In genomic region chr15:73142802-73143762, GRCh38 we compare ENCODE assay signal across 10 cellular contexts.
A peak's percentile ranks its signal among the peaks of the same experiment; 100 is the strongest.
DNase-seq lines count a peak whose midpoint lies in the region; ATAC-seq and TF ChIP-seq lines count a peak whose summit lies in the region.
"Had no signal": no experiment of that assay in that cellular context is flagged by ENCODE, and none has a peak within 500 bp of the region (broad histone marks: within the 10 kb centered on the region; RNA-seq: fewer than 3 reads in every experiment).

No MANE protein-coding gene starts in this region.

- H3K27me3 ChIP-seq in heart right ventricle (no peaks in the 10 kb centered on the region), trophoblast cell (ENCODE audit: insufficient read depth, low read length) (no peaks in the 10 kb centered on the region), neural progenitor cell (no peaks in the 10 kb centered on the region)

- H3K4ac ChIP-seq in trophoblast cell (ENCODE audit: low read depth, low read length) = no peak overlapping the region

- H2AFZ ChIP-seq in trophoblast cell (ENCODE audit: insufficient read depth, low read length, poor library complexity) (no peak overlapping the region), neural progenitor cell (replicated peaks) (no peak overlapping the region)

- no peak overlapping the region for H4K91ac ChIP-seq in trophoblast cell (ENCODE audit: low read depth, low read length)

- H2BK120ac ChIP-seq in trophoblast cell (ENCODE audit: insufficient read depth, low read length, poor library complexity) = no peak overlapping the region

- H3F3A ChIP-seq in neural progenitor cell (ENCODE audit: low read depth) = no peaks in the 10 kb centered on the region

- no peak overlapping the region for H3K14ac ChIP-seq in trophoblast cell (ENCODE audit: low read length)

- H3K4me2 ChIP-seq in trophoblast cell (ENCODE audit: low read length) = no peak overlapping the region
- no peak overlapping the region for H3K4me2 ChIP-seq in neural progenitor cell

- no peaks in the 10 kb centered on the region for H3K79me2 ChIP-seq in trophoblast cell (ENCODE audit: control insufficient read depth, insufficient read depth, low read length, poor library complexity)
- no peaks in the 10 kb centered on the region for H3K79me2 ChIP-seq in neural progenitor cell (ENCODE audit: low read depth)

- ATAC-seq in GM18511 (IDR thresholded peaks at IDR 0.05; ENCODE audit: unreplicated experiment) (peak; percentile 76), GM21447 (IDR thresholded peaks at IDR 0.05; ENCODE audit: unreplicated experiment) (peak; percentile 75), heart right ventricle (no peak)

- H3K27me3 Mint-ChIP-seq in neural progenitor cell (ENCODE audit: insufficient read depth, low read depth) = no peaks in the 10 kb centered on the region

- H3K4me3 ChIP-seq in heart right ventricle = no peak overlapping the region
- H3K4me3 ChIP-seq in trophoblast cell (ENCODE audit: low read depth, low read length) = no peak overlapping the region
- no peak overlapping the region for H3K4me3 ChIP-seq in neural progenitor cell

- no peak overlapping the region for H3K18ac ChIP-seq in trophoblast cell (ENCODE audit: low read length)

- H3K27ac Mint-ChIP-seq in neural progenitor cell = no peak overlapping the region

- H3K9me3 Mint-ChIP-seq in neural progenitor cell = no peaks in the 10 kb centered on the region

- intact Hi-C loops in heart right ventricle (cut with DNase I) = no loop called here

- H2BK5ac ChIP-seq in trophoblast cell (ENCODE audit: low read depth, low read length, poor library complexity) = no peak overlapping the region

- H3K36me3 Mint-ChIP-seq in neural progenitor cell = peaks cover 25% of the 10 kb centered on the region

- H3K4me1 ChIP-seq in heart right ventricle (no peaks in the 10 kb centered on the region), trophoblast cell (ENCODE audit: control insufficient read depth in 1 of 2, insufficient read depth in 2 of 2, low read length in 2 of 2) (no peaks in the 10 kb centered on the region), neural progenitor cell (no peaks in the 10 kb centered on the region)

- H2BK12ac ChIP-seq in trophoblast cell (ENCODE audit: low read length) = no peak overlapping the region

- no peak overlapping the region for H4K12ac ChIP-seq in trophoblast cell (ENCODE audit: low read depth, low read length)

- no peak overlapping the region for H2AK5ac ChIP-seq in trophoblast cell (ENCODE audit: low read length)

- TF ChIP-seq CTCF in heart right ventricle (IDR thresholded peaks at IDR 0.05) (no peak), neural progenitor cell (IDR thresholded peaks at IDR 0.05) (no peak)

- H3K9me3 ChIP-seq in heart right ventricle (no peaks in the 10 kb centered on the region), trophoblast cell (ENCODE audit: insufficient read depth, low read depth, low read length) (no peaks in the 10 kb centered on the region), neural progenitor cell (ENCODE audit: low read depth) (no peaks in the 10 kb centered on the region)

- H3K36me3 ChIP-seq in heart right ventricle = no peaks in the 10 kb centered on the region
- H3K36me3 ChIP-seq in trophoblast cell (ENCODE audit: control insufficient read depth in 1 of 2, insufficient read depth in 2 of 2, low read length in 2 of 2) = no peaks in the 10 kb centered on the region
- no peaks in the 10 kb centered on the region for H3K36me3 ChIP-seq in neural progenitor cell

- 96 to 97% methylated on average over 12 of the region's 12 CpGs for WGBS in heart right ventricle, 2 donors
- no CpG with 5 or more reads among the region's 12 CpGs for WGBS in trophoblast cell (ENCODE audit: extremely low coverage, insufficient coverage, insufficient read length)

- H3K79me1 ChIP-seq in trophoblast cell (ENCODE audit: low read length) = no peaks in the 10 kb centered on the region

- H4K20me1 ChIP-seq in neural progenitor cell (ENCODE audit: low read depth) = no peaks in the 10 kb centered on the region

- no peak overlapping the region for H3K4me3 Mint-ChIP-seq in neural progenitor cell

- in situ Hi-C loops in G401 (cut with HindIII; ENCODE audit: low sequenced_read_pairs) = no loop called here

- H3K9ac ChIP-seq in trophoblast cell (ENCODE audit: low read length) (no peak overlapping the region), neural progenitor cell (no peak overlapping the region)

- DNase-seq in NOMO-1 treated with dmso at 0.1 percent for 144 hours (lab: John Stamatoyannopoulos, UW; ENCODE audit: unreplicated experiment) (peak; percentile 18), kidney tubule cell (ENCODE audit: low spot score) (peak; percentile 84), heart right ventricle (no peak), trophoblast cell (no peak), neural progenitor cell (ENCODE audit: low spot score) (no peak), G401 (ENCODE audit: low spot score) (no peak)
- DNase-seq: stimulated activated naive CD4-positive, alpha-beta T cell had no signal

- H3K23ac ChIP-seq in trophoblast cell (ENCODE audit: low read length) = no peak overlapping the region

- no peaks in the 10 kb centered on the region for H3K4me1 Mint-ChIP-seq in neural progenitor cell

- no peak overlapping the region for H3K27ac ChIP-seq in heart right ventricle
- no peak overlapping the region for H3K27ac ChIP-seq in trophoblast cell (ENCODE audit: low read depth, low read length)
- H3K27ac ChIP-seq in neural progenitor cell = no peak overlapping the region
- H3K27ac ChIP-seq: RWPE1 had no signal

- no peak overlapping the region for H4K8ac ChIP-seq in trophoblast cell (ENCODE audit: low read depth, low read length)

Comparison
In these comparisons a context has a peak if more than half of its experiments do, and no peak if none do; other contexts are left out.
1. ATAC-seq: peak in GM18511 (single experiment) and GM21447 (single experiment); none in heart right ventricle (0 of 8).
2. DNase-seq: peak in NOMO-1 treated with dmso at 0.1 percent for 144 hours (single experiment) and kidney tubule cell (single experiment); none in heart right ventricle (0 of 2), trophoblast cell (0 of 2), neural progenitor cell (single experiment) and G401 (single experiment).